In the genomic region with DNA sequence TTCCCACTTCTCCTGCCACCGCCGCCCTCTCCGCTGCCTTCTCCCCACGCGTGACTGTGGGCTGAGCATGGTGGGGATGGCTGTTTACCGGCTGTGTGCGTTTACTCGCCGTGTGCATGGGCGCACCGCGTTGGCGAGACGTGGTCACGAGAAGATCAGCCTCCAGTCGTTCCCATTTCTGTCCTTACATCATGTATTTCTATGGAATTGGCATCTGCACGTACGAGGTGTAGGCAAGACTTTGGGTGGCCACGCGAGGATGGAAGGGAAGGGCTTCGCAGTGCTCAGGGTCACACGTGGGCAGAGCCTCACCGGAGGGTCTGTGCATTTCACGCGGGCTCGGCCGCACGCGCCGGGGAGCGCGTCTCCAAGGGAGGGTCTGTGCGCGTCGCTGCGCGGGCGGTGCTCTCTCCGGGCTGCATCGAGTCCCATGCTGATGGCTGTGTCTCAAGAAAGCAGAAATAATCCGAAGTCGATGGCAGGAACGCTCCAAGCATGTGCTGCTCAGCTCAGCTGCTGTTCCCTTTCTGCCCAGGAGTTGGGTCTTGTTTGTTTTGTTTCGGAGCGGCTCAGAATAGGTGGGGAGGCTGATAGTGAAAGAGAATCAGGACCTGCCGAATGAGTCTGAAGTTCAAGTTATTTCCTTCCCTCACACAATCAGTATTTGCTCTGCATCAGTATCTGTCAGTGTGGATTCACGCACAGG, we compare ENCODE assay signal across 8 cellular contexts. TPM values are rescaled to one million over a fixed set of nuclear protein-coding genes. Genes with fewer than 3 reads are reported as not detected.
A peak's percentile ranks its signal among the peaks of the same experiment; 100 is the strongest.
DNase-seq lines count a peak whose midpoint lies in the region; ATAC-seq and TF ChIP-seq lines count a peak whose summit lies in the region.

No MANE protein-coding gene starts in this region.

- TF ChIP-seq EP300 in neural cell (conservative IDR thresholded peaks at IDR 0.05; ENCODE audit: poor library complexity, severe bottlenecking) (no peak), transverse colon (IDR thresholded peaks at IDR 0.05; ENCODE audit: low read depth) (no peak)

- ATAC-seq in DND-41 (ENCODE audit: insufficient read depth, low read depth): peak; percentile 43
- ATAC-seq in foreskin keratinocyte: peak; percentile 40
- no peak for ATAC-seq in HG02610 (IDR thresholded peaks at IDR 0.05; ENCODE audit: unreplicated experiment)

- H3K4me3 ChIP-seq in DND-41 (ENCODE audit: low read depth in 1 of 2, low read length in 2 of 2) (peak overlapping the region; percentile 56 to 88), HAP-1 (peak overlapping the region; percentile 57), OCI-LY7 (ENCODE audit: low read depth, low read length, poor library complexity, severe bottlenecking) (peak overlapping the region; percentile 84), neural cell (ENCODE audit: low read length) (peak overlapping the region; percentile 94), transverse colon (peak overlapping the region; percentile 62 to 99 (median 92))

- H3K27ac ChIP-seq in DND-41 (ENCODE audit: low read length): peak overlapping the region; percentile 65
- peak overlapping the region; percentile 80 for H3K27ac ChIP-seq in OCI-LY7 (ENCODE audit: low read depth, low read length, poor library complexity, severe bottlenecking)
- no peak overlapping the region for H3K27ac ChIP-seq in foreskin keratinocyte
- H3K27ac ChIP-seq in neural cell (ENCODE audit: low read length): peak overlapping the region; percentile 73
- peak overlapping the region; percentile 90 to 95 (median 90) for H3K27ac ChIP-seq in transverse colon

- H3K27me3 ChIP-seq in DND-41 (ENCODE audit: insufficient read depth, low read length, poor library complexity) (peaks cover 15% of the 10 kb centered on the region), HAP-1 (ENCODE audit: low read depth) (no peaks in the 10 kb centered on the region), foreskin keratinocyte (peaks cover 41% of the 10 kb centered on the region), neural cell (ENCODE audit: insufficient read depth, low read depth, low read length) (no peaks in the 10 kb centered on the region), transverse colon (no peaks in the 10 kb centered on the region)

- TF ChIP-seq CTCF in DND-41 (IDR thresholded peaks at IDR 0.05; ENCODE audit: borderline replicate concordance, extremely low read depth, low read length, poor library complexity, severe bottlenecking) (peak; percentile 21), OCI-LY7 (conservative IDR thresholded peaks at IDR 0.05; ENCODE audit: low read length) (no peak), foreskin keratinocyte (conservative IDR thresholded peaks at IDR 0.05) (no peak), neural cell (IDR thresholded peaks at IDR 0.05; ENCODE audit: poor library complexity, severe bottlenecking) (peak; percentile 36), transverse colon (IDR thresholded peaks at IDR 0.05) (peak in 4 of 5 experiments; percentile 13 to 52 (median 34))

- intact Hi-C loops in OCI-LY7 (cut with micrococcal nuclease; ENCODE audit: unreplicated experiment) (no loop called here), transverse colon (cut with DNase I; ENCODE audit: low total_unique reads) (loop anchor here (5.0 to 10.0 kb wide), 2 partner anchors 93 to 254 kb away; no protein-coding TSS in a partner anchor)

- H3K79me2 ChIP-seq in DND-41 (ENCODE audit: insufficient read depth, low read length): no peaks in the 10 kb centered on the region
- peaks cover 45% of the 10 kb centered on the region for H3K79me2 ChIP-seq in OCI-LY7 (ENCODE audit: insufficient read depth, low read depth, low read length)
- peaks cover 28% of the 10 kb centered on the region for H3K79me2 ChIP-seq in neural cell (replicated peaks; ENCODE audit: insufficient read depth, low read length)

- peaks cover 32% of the 10 kb centered on the region for H4K20me1 ChIP-seq in DND-41 (ENCODE audit: insufficient read depth, low read length)
- H4K20me1 ChIP-seq in OCI-LY7 (ENCODE audit: insufficient read depth, low read length): peaks cover 15% of the 10 kb centered on the region
- no peaks in the 10 kb centered on the region for H4K20me1 ChIP-seq in neural cell (ENCODE audit: insufficient read depth)

- H3K9ac ChIP-seq in DND-41 (ENCODE audit: low read depth, low read length) (peak overlapping the region; percentile 79), neural cell (ENCODE audit: low read length) (peak overlapping the region; percentile 79)

- H3K4me1 ChIP-seq in DND-41 (ENCODE audit: insufficient read depth, low read length) (peaks cover 29% of the 10 kb centered on the region), HAP-1 (peaks cover 2% of the 10 kb centered on the region; the same call in 1 of the 2 replicates), OCI-LY7 (ENCODE audit: insufficient read depth, low read length, poor library complexity, severe bottlenecking) (peaks cover 43% of the 10 kb centered on the region), foreskin keratinocyte (no peaks in the 10 kb centered on the region), transverse colon (peaks cover 8 to 25% (median 20%) of the 10 kb centered on the region in 4 donors)

- H3F3A ChIP-seq in neural cell (ENCODE audit: insufficient read depth, low read length, poor library complexity, severe bottlenecking): no peaks in the 10 kb centered on the region

- peak overlapping the region; percentile 100 for H3K4me2 ChIP-seq in DND-41 (ENCODE audit: insufficient read depth, low read length)
- peak overlapping the region; percentile 89 for H3K4me2 ChIP-seq in OCI-LY7 (ENCODE audit: low read length)
- peak overlapping the region; percentile 77 for H3K4me2 ChIP-seq in neural cell (ENCODE audit: low read length)

- CTCF ChIA-PET in OCI-LY7 (lab: Charles Lee; ENCODE audit: unreplicated experiment): interaction anchor here (1.6 kb wide), 1 partner anchor 134 kb away, joined by 6 read pairs; no protein-coding TSS in a partner anchor

- peak; percentile 57 for DNase-seq in DND-41
- peak; percentile 42 to 63 for DNase-seq in HAP-1 (ENCODE audit: low spot score in 2 of 2)
- peak; percentile 57 for DNase-seq in OCI-LY7 (ENCODE audit: low spot score)
- peak; percentile 46 for DNase-seq in activated gamma-delta T cell treated with Interleukin-2 at 50 U/mL for 16 hours
- DNase-seq in foreskin keratinocyte: peak; percentile 24 to 42
- peak; percentile 67 for DNase-seq in transverse colon

- BruUV-seq in OCI-LY7 (replicated peaks; lab: Mats Ljungman, UMichigan): no TSS peak

- TF ChIP-seq POLR2A in transverse colon (IDR thresholded peaks at IDR 0.05): peak; percentile 47

- H3K9me3 ChIP-seq in DND-41 (ENCODE audit: insufficient read depth, low read length, severe bottlenecking) (no peaks in the 10 kb centered on the region), HAP-1 (no peaks in the 10 kb centered on the region), OCI-LY7 (ENCODE audit: low read length) (no peaks in the 10 kb centered on the region), neural cell (ENCODE audit: low read length) (no peaks in the 10 kb centered on the region), transverse colon (no peaks in the 10 kb centered on the region)

- in situ Hi-C loops in HAP-1 (cut with MboI; ENCODE audit: low sequenced_read_pairs) (no loop called here), transverse colon (cut with MboI; ENCODE audit: low pct_ligation_motif_present in 1 of 4, low pct_unique_long_range_greater_than_20kb in 1 of 4, low sequenced_read_pairs in 3 of 4) (no loop called here)

- H2AFZ ChIP-seq in DND-41 (ENCODE audit: low read depth, low read length): peak overlapping the region; percentile 93
- peak overlapping the region; percentile 56; the same call in 1 of the 2 replicates for H2AFZ ChIP-seq in OCI-LY7 (ENCODE audit: low read length)
- H2AFZ ChIP-seq in neural cell (ENCODE audit: low read depth, low read length): peak overlapping the region; percentile 51

- peak; percentile 53 for TF ChIP-seq RAD21 in neural cell (conservative IDR thresholded peaks at IDR 0.05)

- no peaks in the 10 kb centered on the region; the same call in 1 of the 2 replicates for H3K36me3 ChIP-seq in DND-41 (ENCODE audit: insufficient read depth, low read length)
- no peaks in the 10 kb centered on the region for H3K36me3 ChIP-seq in HAP-1 (replicated peaks)
- H3K36me3 ChIP-seq in OCI-LY7 (ENCODE audit: insufficient read depth, low read length): 0 out of 2 replicates have a peak, but pooled peaks cover 4% of the 10 kb centered on the region
- no peaks in the 10 kb centered on the region for H3K36me3 ChIP-seq in neural cell (ENCODE audit: insufficient read depth, low read length)
- H3K36me3 ChIP-seq in transverse colon: no peaks in the 10 kb centered on the region

- 0% methylated on average over 6 to 47 of the region's 47 CpGs for WGBS in transverse colon (ENCODE audit: low coverage in 1 of 2), 2 donors

- POLR2A ChIA-PET in OCI-LY7 (lab: Charles Lee): interaction anchor here (1.0 to 2.6 kb wide), 4 partner anchors 10 to 86 kb away, joined by 3 to 12 read pairs (median 4); no protein-coding TSS in a partner anchor

- H3K9me2 ChIP-seq in OCI-LY7 (ENCODE audit: insufficient read depth, low read length): no peaks in the 10 kb centered on the region
- no peaks in the 10 kb centered on the region for H3K9me2 ChIP-seq in neural cell (ENCODE audit: insufficient read depth, low read length)

TF ChIP-seq in neural cell, 6 proteins besides CTCF, POLR2A, EP300 and RAD21 (continues in another document):
- no peak for TF ChIP-seq TAF1 (IDR thresholded peaks at IDR 0.05; ENCODE audit: low read depth)

RNA-seq across cellular contexts. Expression of gene CAMK1D, which starts 1.0 kb away (rescaled TPM):
- total RNA-seq in OCI-LY7 (2014; rRNA removed; shearing (Covaris generic)): 17.8 and 19.0 TPM in 2 replicates
- 25.6 and 28.0 TPM in 2 replicates for total RNA-seq in OCI-LY7 (2022)
- total RNA-seq in foreskin keratinocyte: 0.53 and 0.75 TPM in 2 replicates
- 0.26 and 0.46 TPM in 2 replicates for polyA plus RNA-seq in foreskin keratinocyte
- polyA plus RNA-seq in neural cell: 13.8 and 18.6 TPM in 2 replicates
- polyA minus RNA-seq in neural cell: 32.4 and 38.7 TPM in 2 replicates
- total RNA-seq in transverse colon: 10 to 100 TPM; 13.5 to 21.4 (median 15.7) TPM

Comparison
In these comparisons a context has a peak if more than half of its experiments do, and no peak if none do; other contexts are left out.
1. CTCF ChIP-seq: peak in DND-41 (single experiment), neural cell (single experiment) and transverse colon (4 of 5); none in OCI-LY7 (single experiment) and foreskin keratinocyte (single experiment).
2. Peak in every context shown above with its lines, with median percentiles within 50 percentile points of each other: DNase-seq, H2AFZ ChIP-seq, H3K4me2 ChIP-seq and H3K4me3 ChIP-seq.